Comparison of ENCODE assay signal across 1 cellular context in the genomic region with DNA sequence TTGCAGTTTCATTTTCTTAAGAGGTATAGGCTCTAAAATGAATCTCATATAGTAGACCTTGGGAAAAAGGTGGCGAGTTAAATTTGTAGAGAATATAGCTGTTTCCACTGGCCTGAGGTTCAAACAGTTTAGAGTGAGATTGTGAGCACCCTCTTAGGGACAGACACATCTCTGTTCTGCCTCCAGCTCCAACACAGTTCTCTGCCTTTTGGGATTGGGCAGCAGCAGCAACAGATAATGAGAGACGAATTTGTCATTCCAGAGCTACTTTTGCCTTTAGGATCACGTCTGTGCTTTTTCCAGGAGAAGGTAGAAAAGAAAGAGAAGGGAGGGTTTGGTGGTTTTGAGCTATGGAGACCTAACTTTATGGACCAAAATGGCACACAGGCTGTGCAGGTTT.
TF ChIP-seq lines count a peak whose summit lies in the region.

No MANE protein-coding gene starts in this region.

TF ChIP-seq in WTC11, 78 proteins besides CTCF, POLR2A, EP300 and RAD21 (continued from another document):
- TF ChIP-seq, protein P1, sequence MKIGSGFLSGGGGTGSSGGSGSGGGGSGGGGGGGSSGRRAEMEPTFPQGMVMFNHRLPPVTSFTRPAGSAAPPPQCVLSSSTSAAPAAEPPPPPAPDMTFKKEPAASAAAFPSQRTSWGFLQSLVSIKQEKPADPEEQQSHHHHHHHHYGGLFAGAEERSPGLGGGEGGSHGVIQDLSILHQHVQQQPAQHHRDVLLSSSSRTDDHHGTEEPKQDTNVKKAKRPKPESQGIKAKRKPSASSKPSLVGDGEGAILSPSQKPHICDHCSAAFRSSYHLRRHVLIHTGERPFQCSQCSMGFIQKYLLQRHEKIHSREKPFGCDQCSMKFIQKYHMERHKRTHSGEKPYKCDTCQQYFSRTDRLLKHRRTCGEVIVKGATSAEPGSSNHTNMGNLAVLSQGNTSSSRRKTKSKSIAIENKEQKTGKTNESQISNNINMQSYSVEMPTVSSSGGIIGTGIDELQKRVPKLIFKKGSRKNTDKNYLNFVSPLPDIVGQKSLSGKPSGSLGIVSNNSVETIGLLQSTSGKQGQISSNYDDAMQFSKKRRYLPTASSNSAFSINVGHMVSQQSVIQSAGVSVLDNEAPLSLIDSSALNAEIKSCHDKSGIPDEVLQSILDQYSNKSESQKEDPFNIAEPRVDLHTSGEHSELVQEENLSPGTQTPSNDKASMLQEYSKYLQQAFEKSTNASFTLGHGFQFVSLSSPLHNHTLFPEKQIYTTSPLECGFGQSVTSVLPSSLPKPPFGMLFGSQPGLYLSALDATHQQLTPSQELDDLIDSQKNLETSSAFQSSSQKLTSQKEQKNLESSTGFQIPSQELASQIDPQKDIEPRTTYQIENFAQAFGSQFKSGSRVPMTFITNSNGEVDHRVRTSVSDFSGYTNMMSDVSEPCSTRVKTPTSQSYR (CRISPR knock-in tag; IDR thresholded peaks at IDR 0.05) = no peak
- TF ChIP-seq MXD4 (CRISPR knock-in tag; IDR thresholded peaks at IDR 0.05; ENCODE audit: borderline replicate concordance) = no peak
- TF ChIP-seq GRHL2 (CRISPR knock-in tag; IDR thresholded peaks at IDR 0.05; ENCODE audit: insufficient replicate concordance, severe bottlenecking) = no peak
